In the genomic region with DNA sequence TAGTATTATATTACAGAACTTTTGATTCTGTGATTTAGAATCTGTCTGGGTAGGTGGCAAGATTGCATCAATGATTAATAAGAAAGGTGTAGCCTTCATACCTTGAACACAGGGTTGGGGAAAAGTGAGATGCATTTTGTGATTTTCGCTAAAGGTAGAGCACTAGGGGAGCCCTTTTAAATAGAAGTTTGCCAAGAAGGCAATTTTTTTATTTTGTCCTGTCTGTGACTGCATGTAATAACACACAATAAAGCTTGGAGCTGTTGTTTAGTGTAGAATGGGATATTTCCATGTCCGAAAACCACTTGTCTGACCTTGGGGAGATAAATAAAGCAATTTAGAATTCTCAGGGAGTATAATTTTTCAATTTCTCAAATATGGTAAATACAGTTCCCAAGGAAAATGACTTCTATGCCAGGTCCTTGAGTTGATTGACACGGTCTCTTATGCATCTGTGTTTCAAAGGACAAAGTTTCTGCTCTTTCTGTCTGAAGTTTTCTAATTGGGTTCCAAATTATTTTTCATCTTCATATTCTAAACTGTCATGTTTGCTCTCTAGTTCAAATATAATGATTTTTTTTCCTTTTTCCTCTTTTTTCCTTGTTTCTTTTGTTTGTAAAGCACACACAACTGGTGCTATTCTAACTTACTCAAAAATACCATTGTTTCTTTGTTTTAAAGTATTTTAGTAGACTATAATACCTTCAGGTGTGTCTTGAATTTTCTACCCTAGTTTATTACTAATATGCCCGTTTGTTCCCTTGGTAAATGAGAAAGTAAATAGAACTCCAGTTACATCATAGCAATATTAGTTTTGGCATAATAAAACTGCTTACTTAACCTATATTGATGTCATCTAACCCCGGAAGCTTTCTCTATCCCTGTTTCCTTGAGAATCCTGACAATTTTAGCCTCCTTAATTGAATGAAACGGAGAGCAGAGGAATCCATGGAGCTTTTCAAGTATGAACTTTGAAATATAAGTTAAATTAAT, we compare ENCODE assay signal across 2 cellular contexts.
A peak's percentile ranks its signal among the peaks of the same experiment; 100 is the strongest.
TF ChIP-seq lines count a peak whose summit lies in the region.

No MANE protein-coding gene starts in this region.

TF ChIP-seq in liver, 16 proteins besides CTCF, POLR2A, EP300 and RAD21:
- TF ChIP-seq, protein P1, sequence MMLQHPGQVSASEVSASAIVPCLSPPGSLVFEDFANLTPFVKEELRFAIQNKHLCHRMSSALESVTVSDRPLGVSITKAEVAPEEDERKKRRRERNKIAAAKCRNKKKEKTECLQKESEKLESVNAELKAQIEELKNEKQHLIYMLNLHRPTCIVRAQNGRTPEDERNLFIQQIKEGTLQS (IDR thresholded peaks at IDR 0.05): peak; percentile 52
- TF ChIP-seq EGR1 (IDR thresholded peaks at IDR 0.05; ENCODE audit: low read depth in 2 of 2) (no peak), HNF4G (IDR thresholded peaks at IDR 0.05) (no peak), SP1 (IDR thresholded peaks at IDR 0.05) (peak; percentile 20), JUND (IDR thresholded peaks at IDR 0.05) (peak; percentile 42 to 52), NR2F2 (IDR thresholded peaks at IDR 0.05) (peak; percentile 74), GABPA (IDR thresholded peaks at IDR 0.05 in 1 of 2, conservative IDR thresholded peaks at IDR 0.05 in 1 of 2) (peak in 1 of 2 donors; percentile 61), FOXA1 (IDR thresholded peaks at IDR 0.05) (no peak), RXRA (IDR thresholded peaks at IDR 0.05) (peak in 1 of 2 donors; percentile 51), YY1 (IDR thresholded peaks at IDR 0.05) (no peak), FOXA2 (IDR thresholded peaks at IDR 0.05) (peak; percentile 71), HNF4A (conservative IDR thresholded peaks at IDR 0.05) (peak; percentile 40 to 41), TAF1 (conservative IDR thresholded peaks at IDR 0.05) (no peak)
- TF ChIP-seq, protein P2, sequence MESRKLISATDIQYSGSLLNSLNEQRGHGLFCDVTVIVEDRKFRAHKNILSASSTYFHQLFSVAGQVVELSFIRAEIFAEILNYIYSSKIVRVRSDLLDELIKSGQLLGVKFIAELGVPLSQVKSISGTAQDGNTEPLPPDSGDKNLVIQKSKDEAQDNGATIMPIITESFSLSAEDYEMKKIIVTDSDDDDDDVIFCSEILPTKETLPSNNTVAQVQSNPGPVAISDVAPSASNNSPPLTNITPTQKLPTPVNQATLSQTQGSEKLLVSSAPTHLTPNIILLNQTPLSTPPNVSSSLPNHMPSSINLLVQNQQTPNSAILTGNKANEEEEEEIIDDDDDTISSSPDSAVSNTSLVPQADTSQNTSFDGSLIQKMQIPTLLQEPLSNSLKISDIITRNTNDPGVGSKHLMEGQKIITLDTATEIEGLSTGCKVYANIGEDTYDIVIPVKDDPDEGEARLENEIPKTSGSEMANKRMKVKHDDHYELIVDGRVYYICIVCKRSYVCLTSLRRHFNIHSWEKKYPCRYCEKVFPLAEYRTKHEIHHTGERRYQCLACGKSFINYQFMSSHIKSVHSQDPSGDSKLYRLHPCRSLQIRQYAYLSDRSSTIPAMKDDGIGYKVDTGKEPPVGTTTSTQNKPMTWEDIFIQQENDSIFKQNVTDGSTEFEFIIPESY (IDR thresholded peaks at IDR 0.05): no peak
- TF ChIP-seq, protein P3, sequence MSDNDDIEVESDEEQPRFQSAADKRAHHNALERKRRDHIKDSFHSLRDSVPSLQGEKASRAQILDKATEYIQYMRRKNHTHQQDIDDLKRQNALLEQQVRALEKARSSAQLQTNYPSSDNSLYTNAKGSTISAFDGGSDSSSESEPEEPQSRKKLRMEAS (IDR thresholded peaks at IDR 0.05): no peak
- TF ChIP-seq, protein P4, sequence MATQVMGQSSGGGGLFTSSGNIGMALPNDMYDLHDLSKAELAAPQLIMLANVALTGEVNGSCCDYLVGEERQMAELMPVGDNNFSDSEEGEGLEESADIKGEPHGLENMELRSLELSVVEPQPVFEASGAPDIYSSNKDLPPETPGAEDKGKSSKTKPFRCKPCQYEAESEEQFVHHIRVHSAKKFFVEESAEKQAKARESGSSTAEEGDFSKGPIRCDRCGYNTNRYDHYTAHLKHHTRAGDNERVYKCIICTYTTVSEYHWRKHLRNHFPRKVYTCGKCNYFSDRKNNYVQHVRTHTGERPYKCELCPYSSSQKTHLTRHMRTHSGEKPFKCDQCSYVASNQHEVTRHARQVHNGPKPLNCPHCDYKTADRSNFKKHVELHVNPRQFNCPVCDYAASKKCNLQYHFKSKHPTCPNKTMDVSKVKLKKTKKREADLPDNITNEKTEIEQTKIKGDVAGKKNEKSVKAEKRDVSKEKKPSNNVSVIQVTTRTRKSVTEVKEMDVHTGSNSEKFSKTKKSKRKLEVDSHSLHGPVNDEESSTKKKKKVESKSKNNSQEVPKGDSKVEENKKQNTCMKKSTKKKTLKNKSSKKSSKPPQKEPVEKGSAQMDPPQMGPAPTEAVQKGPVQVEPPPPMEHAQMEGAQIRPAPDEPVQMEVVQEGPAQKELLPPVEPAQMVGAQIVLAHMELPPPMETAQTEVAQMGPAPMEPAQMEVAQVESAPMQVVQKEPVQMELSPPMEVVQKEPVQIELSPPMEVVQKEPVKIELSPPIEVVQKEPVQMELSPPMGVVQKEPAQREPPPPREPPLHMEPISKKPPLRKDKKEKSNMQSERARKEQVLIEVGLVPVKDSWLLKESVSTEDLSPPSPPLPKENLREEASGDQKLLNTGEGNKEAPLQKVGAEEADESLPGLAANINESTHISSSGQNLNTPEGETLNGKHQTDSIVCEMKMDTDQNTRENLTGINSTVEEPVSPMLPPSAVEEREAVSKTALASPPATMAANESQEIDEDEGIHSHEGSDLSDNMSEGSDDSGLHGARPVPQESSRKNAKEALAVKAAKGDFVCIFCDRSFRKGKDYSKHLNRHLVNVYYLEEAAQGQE (IDR thresholded peaks at IDR 0.05): no peak
TF ChIP-seq in liver: peak in this region for 8.

TF ChIP-seq in HepG2, 621 proteins besides CTCF, POLR2A, EP300 and RAD21:
- TF ChIP-seq ZKSCAN1 (IDR thresholded peaks at IDR 0.05; ENCODE audit: low read length) (no peak), ZNF143 (CRISPR knock-in tag; IDR thresholded peaks at IDR 0.05) (no peak)
